ENCODE assay signal across 8 cellular contexts in genomic region chr15:52789601-52790165, GRCh38.
A peak's percentile ranks its signal among the peaks of the same experiment; 100 is the strongest.
DNase-seq lines count a peak whose midpoint lies in the region; ATAC-seq and TF ChIP-seq lines count a peak whose summit lies in the region.

No MANE protein-coding gene starts in this region.

- no peaks in the 10 kb centered on the region for H3K9me3 ChIP-seq in iPS DF 6.9 (ENCODE audit: control insufficient read depth, insufficient read depth, low read length)

- ATAC-seq in HG03432 (IDR thresholded peaks at IDR 0.05; ENCODE audit: unreplicated experiment) (peak; percentile 4), HG03097 (IDR thresholded peaks at IDR 0.05; ENCODE audit: low FRiP score, unreplicated experiment) (no peak), GM18873 (IDR thresholded peaks at IDR 0.05; ENCODE audit: low FRiP score, unreplicated experiment) (no peak)
- ATAC-seq in stimulated activated naive CD8-positive, alpha-beta T cell treated with anti-CD3 and anti-CD28 coated beads, Interleukin-15, amount 100 ng/mL, for 72 hours: peak; percentile 29

- DNase-seq in activated T-cell treated with anti-CD3 and anti-CD28 coated beads, Interleukin-2, amount 50 U/mL, for 48 hours: peak; percentile 29 to 34
- no peak for DNase-seq in iPS DF 6.9 (ENCODE audit: low read depth, low spot score)
- no peak for DNase-seq in stimulated activated naive CD8-positive, alpha-beta T cell treated with anti-CD3 and anti-CD28 coated beads, Interleukin-15, amount 100 ng/mL, for 72 hours
- no peak for DNase-seq in stimulated activated CD4-positive, alpha-beta T cell treated with anti-CD3 and anti-CD28 coated beads, Interleukin-4, amount 100 ng/mL, for 4 hours

- H3K4me3 ChIP-seq in GM12875 (ENCODE audit: low read depth, low read length) (peak overlapping the region; percentile 35), iPS DF 6.9 (ENCODE audit: low read length) (peak overlapping the region; percentile 21; the same call in 1 of the 2 replicates)

- peaks cover 69% of the 10 kb centered on the region for H3K4me1 Mint-ChIP-seq in stimulated activated naive CD8-positive, alpha-beta T cell treated with anti-CD3 and anti-CD28 coated beads, Interleukin-15, amount 100 ng/mL, for 72 hours

- peaks cover 0 to 5% of the 10 kb centered on the region in 2 donors for H3K9me3 Mint-ChIP-seq in stimulated activated naive CD8-positive, alpha-beta T cell treated with anti-CD3 and anti-CD28 coated beads, Interleukin-15, amount 100 ng/mL, for 72 hours

- no peak for TF ChIP-seq CTCF in GM12875 (IDR thresholded peaks at IDR 0.05; ENCODE audit: borderline replicate concordance, insufficient read depth, low read depth, low read length)

- H3K27me3 ChIP-seq in iPS DF 6.9 (ENCODE audit: control insufficient read depth, insufficient read depth, low read length): peaks cover 73% of the 10 kb centered on the region

- H3K27ac ChIP-seq in iPS DF 6.9 (ENCODE audit: low read length): no peak overlapping the region

- peak overlapping the region; percentile 78 to 81 for H3K4me3 Mint-ChIP-seq in stimulated activated naive CD8-positive, alpha-beta T cell treated with anti-CD3 and anti-CD28 coated beads, Interleukin-15, amount 100 ng/mL, for 72 hours

- H3K4me1 ChIP-seq in iPS DF 6.9 (ENCODE audit: control insufficient read depth, insufficient read depth, low read length): peaks cover 21% of the 10 kb centered on the region

- no peaks in the 10 kb centered on the region for H3K36me3 ChIP-seq in iPS DF 6.9 (ENCODE audit: control insufficient read depth, insufficient read depth, low read length)

- H3K27ac Mint-ChIP-seq in stimulated activated naive CD8-positive, alpha-beta T cell treated with anti-CD3 and anti-CD28 coated beads, Interleukin-15, amount 100 ng/mL, for 72 hours: no peak overlapping the region

- peaks cover 100% of the 10 kb centered on the region for H3K27me3 Mint-ChIP-seq in stimulated activated naive CD8-positive, alpha-beta T cell treated with anti-CD3 and anti-CD28 coated beads, Interleukin-15, amount 100 ng/mL, for 72 hours

- no CpG with 5 or more reads among the region's 50 CpGs for WGBS in iPS DF 6.9 (ENCODE audit: insufficient coverage, insufficient read length)

Comparison
In these comparisons a context has a peak if more than half of its experiments do, and no peak if none do; other contexts are left out.
1. ATAC-seq: peak in HG03432 (single experiment) and stimulated activated naive CD8-positive, alpha-beta T cell treated with anti-CD3 and anti-CD28 coated beads, Interleukin-15, amount 100 ng/mL, for 72 hours (single experiment); none in HG03097 (single experiment) and GM18873 (single experiment).
2. DNase-seq: peak in activated T-cell treated with anti-CD3 and anti-CD28 coated beads, Interleukin-2, amount 50 U/mL, for 48 hours (2 of 2); none in iPS DF 6.9 (single experiment), stimulated activated naive CD8-positive, alpha-beta T cell treated with anti-CD3 and anti-CD28 coated beads, Interleukin-15, amount 100 ng/mL, for 72 hours (0 of 2) and stimulated activated CD4-positive, alpha-beta T cell treated with anti-CD3 and anti-CD28 coated beads, Interleukin-4, amount 100 ng/mL, for 4 hours (0 of 2).